ENCODE assay signal across 8 cellular contexts in genomic region chr5:1601565-1601964, GRCh38.
DNase-seq lines count a peak whose midpoint lies in the region; ATAC-seq and TF ChIP-seq lines count a peak whose summit lies in the region.
"Not testable (repeated sequence)": the region's sequence is repeated elsewhere in the genome, so short reads cannot be mapped to it uniquely, and the experiment has no call there.

No MANE protein-coding gene starts in this region.

- not testable (repeated sequence) for H3K9me3 Mint-ChIP-seq in activated naive CD8-positive, alpha-beta T cell treated with anti-CD3 and anti-CD28 coated beads for 36 hours; progenitor cell of endocrine pancreas (ENCODE audit: low read depth)

- peak; percentile 12 for DNase-seq in Caki2 (ENCODE audit: low read depth)
- not testable (repeated sequence) for DNase-seq in HFF-Myc (ENCODE audit: extremely low read depth, low read depth); Panc1 (ENCODE audit: low read depth, low spot score); progenitor cell of endocrine pancreas (ENCODE audit: low spot score, unreplicated experiment)
- peak; percentile 21 for DNase-seq in NCI-H1105 (lab: John Stamatoyannopoulos, UW)
- peak; percentile 56 for DNase-seq in NCI-H2196 treated with DMSO at 0.1 percent for 48 hours (lab: John Stamatoyannopoulos, UW; ENCODE audit: unreplicated experiment)
- DNase-seq in activated naive CD8-positive, alpha-beta T cell treated with anti-CD3 and anti-CD28 coated beads for 36 hours = peak; percentile 26
- DNase-seq in iPS DF 6.9 (ENCODE audit: low read depth, low spot score) = peak; percentile 74

- not testable (repeated sequence) for H3K4me3 Mint-ChIP-seq in activated naive CD8-positive, alpha-beta T cell treated with anti-CD3 and anti-CD28 coated beads for 36 hours; progenitor cell of endocrine pancreas (ENCODE audit: low read depth)

- peak; percentile 55 for ATAC-seq in Panc1

- H3K27me3 ChIP-seq in Panc1 (ENCODE audit: control insufficient read depth, insufficient read depth, low read length); iPS DF 6.9 (ENCODE audit: control insufficient read depth, insufficient read depth, low read length): not testable (repeated sequence)

- in situ Hi-C loops in Caki2 (cut with HindIII; ENCODE audit: low pct_unique_long_range_greater_than_20kb, low sequenced_read_pairs); Panc1 (cut with HindIII; ENCODE audit: low pct_unique_long_range_greater_than_20kb, low sequenced_read_pairs): not testable (repeated sequence)

- H3K27ac ChIP-seq in Panc1 (ENCODE audit: low read length); iPS DF 6.9 (ENCODE audit: low read length): not testable (repeated sequence)

- H3K9me3 ChIP-seq in Panc1 (ENCODE audit: control insufficient read depth, insufficient read depth, low read depth, low read length); iPS DF 6.9 (ENCODE audit: control insufficient read depth, insufficient read depth, low read length): not testable (repeated sequence)

- peak; percentile 9 for TF ChIP-seq CTCF in HFF-Myc (IDR thresholded peaks at IDR 0.05; ENCODE audit: low read depth, low read length, missing control alignments)
- not testable (repeated sequence) for TF ChIP-seq CTCF in Panc1 (IDR thresholded peaks at IDR 0.05)
- TF ChIP-seq CTCF in progenitor cell of endocrine pancreas (IDR thresholded peaks at IDR 0.05; ENCODE audit: unreplicated experiment) = peak; percentile 31

- POLR2A ChIA-PET in Panc1 (lab: Charles Lee) = not testable (repeated sequence)

- H3K36me3 ChIP-seq in Panc1 (ENCODE audit: control insufficient read depth, insufficient read depth, low read length); iPS DF 6.9 (ENCODE audit: control insufficient read depth, insufficient read depth, low read length): not testable (repeated sequence)

- WGBS in iPS DF 6.9 (ENCODE audit: insufficient coverage, insufficient read length) = no CpG with 5 or more reads among the region's 9 CpGs

- H3K27me3 Mint-ChIP-seq in activated naive CD8-positive, alpha-beta T cell treated with anti-CD3 and anti-CD28 coated beads for 36 hours; progenitor cell of endocrine pancreas: not testable (repeated sequence)

- not testable (repeated sequence) for BruUV-seq in Panc1 (replicated peaks; lab: Mats Ljungman, UMichigan)

- H3K36me3 Mint-ChIP-seq in activated naive CD8-positive, alpha-beta T cell treated with anti-CD3 and anti-CD28 coated beads for 36 hours; progenitor cell of endocrine pancreas (ENCODE audit: insufficient read depth): not testable (repeated sequence)

- intact Hi-C loops in Panc1 (cut with micrococcal nuclease; ENCODE audit: unreplicated experiment) = not testable (repeated sequence)

- peaks cover 11% of the 10 kb centered on the region for H3K4me1 Mint-ChIP-seq in activated naive CD8-positive, alpha-beta T cell treated with anti-CD3 and anti-CD28 coated beads for 36 hours
- H3K4me1 Mint-ChIP-seq in progenitor cell of endocrine pancreas (ENCODE audit: low read depth) = peaks cover 19% of the 10 kb centered on the region

- H3K27ac Mint-ChIP-seq in activated naive CD8-positive, alpha-beta T cell treated with anti-CD3 and anti-CD28 coated beads for 36 hours = not testable (repeated sequence)
- peak overlapping the region; percentile 73 for H3K27ac Mint-ChIP-seq in progenitor cell of endocrine pancreas

- H3K4me3 ChIP-seq in HFF-Myc (replicated peaks; ENCODE audit: low read depth, low read length); Panc1 (ENCODE audit: low read depth in 2 of 2, low read length in 2 of 2); iPS DF 6.9 (ENCODE audit: low read length): not testable (repeated sequence)

- CTCF ChIA-PET in Panc1 (lab: Charles Lee) = not testable (repeated sequence)

- H3K4me1 ChIP-seq in Panc1 (ENCODE audit: control insufficient read depth, insufficient read depth, low read length); iPS DF 6.9 (ENCODE audit: control insufficient read depth, insufficient read depth, low read length): not testable (repeated sequence)
